Comparison of ENCODE assay signal across 1 cellular context in the genomic region with DNA sequence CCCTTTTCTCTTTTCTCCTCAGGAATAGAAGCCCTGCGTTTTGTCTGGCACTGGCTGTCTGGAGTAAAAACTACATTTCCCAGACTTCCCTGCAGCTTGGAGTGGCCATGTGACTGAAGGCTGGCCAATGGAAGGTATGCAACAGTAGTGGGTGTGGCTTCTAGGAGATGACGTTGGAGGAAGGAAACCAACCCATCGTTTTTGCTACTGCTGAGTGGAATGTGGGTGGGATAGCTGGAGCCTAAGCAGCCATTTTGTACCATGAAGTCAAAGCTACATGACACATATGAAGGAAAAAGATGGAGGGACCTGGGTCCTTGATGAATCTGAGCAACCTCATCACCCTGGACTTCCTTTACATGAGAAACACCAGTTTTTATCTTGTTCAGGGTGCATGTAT.
TF ChIP-seq lines count a peak whose summit lies in the region.

No MANE protein-coding gene starts in this region.

TF ChIP-seq in H1, 55 proteins besides CTCF, POLR2A, EP300 and RAD21:
- peak; percentile 70; the same call in 1 of the 2 replicates for TF ChIP-seq YY1 (IDR thresholded peaks at IDR 0.05; ENCODE audit: low read depth, low read length)
- TF ChIP-seq EZH2 (IDR thresholded peaks at IDR 0.05; ENCODE audit: low read depth, low read length, severe bottlenecking) = no peak
- TF ChIP-seq RNF2 (IDR thresholded peaks at IDR 0.05; ENCODE audit: borderline replicate concordance, low read depth, low read length, missing control alignments, poor library complexity, severe bottlenecking) = no peak
- peak; percentile 86 for TF ChIP-seq KDM1A (IDR thresholded peaks at IDR 0.05; ENCODE audit: borderline replicate concordance, low read length)
- peak; percentile 63 for TF ChIP-seq SP1 (IDR thresholded peaks at IDR 0.05; ENCODE audit: low read depth, low read length)
- TF ChIP-seq CHD1 (IDR thresholded peaks at IDR 0.05; ENCODE audit: low read depth, low read length) = no peak
- 0 out of 4 replicates have a peak, but pooled peaks of 1 of the 2 experiments have one; percentile 70 for TF ChIP-seq HDAC2 (IDR thresholded peaks at IDR 0.05; ENCODE audit: borderline replicate concordance in 1 of 2, low read depth in 2 of 2, low read length in 2 of 2)
- TF ChIP-seq, protein P1, sequence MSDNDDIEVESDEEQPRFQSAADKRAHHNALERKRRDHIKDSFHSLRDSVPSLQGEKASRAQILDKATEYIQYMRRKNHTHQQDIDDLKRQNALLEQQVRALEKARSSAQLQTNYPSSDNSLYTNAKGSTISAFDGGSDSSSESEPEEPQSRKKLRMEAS (IDR thresholded peaks at IDR 0.05) = 0 out of 2 replicates have a peak, but pooled peaks have one; percentile 23
- peak; percentile 44; the same call in 1 of the 2 replicates for TF ChIP-seq CHD2 (IDR thresholded peaks at IDR 0.05; ENCODE audit: low read length)
- TF ChIP-seq, protein P2, sequence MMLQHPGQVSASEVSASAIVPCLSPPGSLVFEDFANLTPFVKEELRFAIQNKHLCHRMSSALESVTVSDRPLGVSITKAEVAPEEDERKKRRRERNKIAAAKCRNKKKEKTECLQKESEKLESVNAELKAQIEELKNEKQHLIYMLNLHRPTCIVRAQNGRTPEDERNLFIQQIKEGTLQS (IDR thresholded peaks at IDR 0.05; ENCODE audit: insufficient read depth, low read depth, low read length) = peak; percentile 83
- TF ChIP-seq TEAD4 (IDR thresholded peaks at IDR 0.05; ENCODE audit: low read depth, low read length) = peak; percentile 75
- TF ChIP-seq, protein P3, sequence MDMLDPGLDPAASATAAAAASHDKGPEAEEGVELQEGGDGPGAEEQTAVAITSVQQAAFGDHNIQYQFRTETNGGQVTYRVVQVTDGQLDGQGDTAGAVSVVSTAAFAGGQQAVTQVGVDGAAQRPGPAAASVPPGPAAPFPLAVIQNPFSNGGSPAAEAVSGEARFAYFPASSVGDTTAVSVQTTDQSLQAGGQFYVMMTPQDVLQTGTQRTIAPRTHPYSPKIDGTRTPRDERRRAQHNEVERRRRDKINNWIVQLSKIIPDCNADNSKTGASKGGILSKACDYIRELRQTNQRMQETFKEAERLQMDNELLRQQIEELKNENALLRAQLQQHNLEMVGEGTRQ (IDR thresholded peaks at IDR 0.05; ENCODE audit: low read length) = peak; percentile 92
- TF ChIP-seq SIX5 (IDR thresholded peaks at IDR 0.05; ENCODE audit: low read depth, low read length) = peak; percentile 76
- TF ChIP-seq GTF2F1 (IDR thresholded peaks at IDR 0.05; ENCODE audit: borderline replicate concordance, low read depth, low read length) = no peak
- TF ChIP-seq, protein P4, sequence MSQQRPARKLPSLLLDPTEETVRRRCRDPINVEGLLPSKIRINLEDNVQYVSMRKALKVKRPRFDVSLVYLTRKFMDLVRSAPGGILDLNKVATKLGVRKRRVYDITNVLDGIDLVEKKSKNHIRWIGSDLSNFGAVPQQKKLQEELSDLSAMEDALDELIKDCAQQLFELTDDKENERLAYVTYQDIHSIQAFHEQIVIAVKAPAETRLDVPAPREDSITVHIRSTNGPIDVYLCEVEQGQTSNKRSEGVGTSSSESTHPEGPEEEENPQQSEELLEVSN (IDR thresholded peaks at IDR 0.05) = peak; percentile 54; the same call in 1 of the 2 replicates
TF ChIP-seq in H1: peak in this region for 11.
